ENCODE assay signal across 19 cellular contexts in genomic region chr13:50452028-50452427, GRCh38.
"Had no signal": no experiment of that assay in that cellular context is flagged by ENCODE, and none has a peak within 500 bp of the region (broad histone marks: within the 10 kb centered on the region; RNA-seq: fewer than 3 reads in every experiment).

No MANE protein-coding gene starts in this region.

- H3K27me3 ChIP-seq: SJSA1 had no signal

- H3K27ac ChIP-seq: SJSA1, SK-N-MC had no signal

- H3K4me3 ChIP-seq: SJSA1, SK-N-MC had no signal

- FAIRE-seq: RCC 7860 had no signal

- H3K9me3 ChIP-seq: SJSA1 had no signal

- H3K36me3 ChIP-seq: SJSA1 had no signal

- H3K4me1 ChIP-seq: SJSA1 had no signal

- DNase-seq: Kasumi-1, KG1, MM.1S, NCI-H1092 treated with DMSO at 0.1 percent for 48 hours, NCI-H1436, NCI-H187, NCI-H2029, NCI-H2081 treated with DMSO at 0.1 percent for 48 hours, NCI-H2171, NCI-H226, NCI-H510A, NCI-H524 treated with DMSO at 0.1 percent for 48 hours, NCI-H69, NCI-H774, RPMI8226, SIG-M5 had no signal
